In genomic region chr5:142821733-142822487, GRCh38 we compare ENCODE assay signal across 1 cellular context.
A peak's percentile ranks its signal among the peaks of the same experiment; 100 is the strongest.
TF ChIP-seq lines count a peak whose summit lies in the region.

No MANE protein-coding gene starts in this region.

TF ChIP-seq in HepG2, 621 proteins besides CTCF, POLR2A, EP300 and RAD21 (continued from another document):
- TF ChIP-seq FOXP4 (CRISPR knock-in tag; IDR thresholded peaks at IDR 0.05) (peak; percentile 47; the same call in 1 of the 2 replicates), PPARG (CRISPR knock-in tag; conservative IDR thresholded peaks at IDR 0.05) (peak; percentile 72; the same call in 1 of the 2 replicates), SSRP1 (CRISPR knock-in tag; IDR thresholded peaks at IDR 0.05) (0 out of 2 replicates have a peak, but pooled peaks have one; percentile 57), ZNF724P (CRISPR knock-in tag; IDR thresholded peaks at IDR 0.05; ENCODE audit: borderline replicate concordance) (no peak), TGIF2 (CRISPR knock-in tag; IDR thresholded peaks at IDR 0.05) (peak; percentile 32; the same call in 1 of the 2 replicates), ATF5 (CRISPR knock-in tag; IDR thresholded peaks at IDR 0.05; ENCODE audit: low read depth) (no peak), ARID3A (IDR thresholded peaks at IDR 0.05; ENCODE audit: low read depth, low read length) (peak; percentile 81), SAP130 (CRISPR knock-in tag; IDR thresholded peaks at IDR 0.05; ENCODE audit: low read depth) (peak; percentile 43), ZBTB25 (CRISPR knock-in tag; IDR thresholded peaks at IDR 0.05) (no peak), ZNF644 (CRISPR knock-in tag; IDR thresholded peaks at IDR 0.05; ENCODE audit: low read depth) (no peak), ATF3 (CRISPR knock-in tag; IDR thresholded peaks at IDR 0.05) (peak; percentile 60; the same call in 1 of the 2 replicates), TCF7 (IDR thresholded peaks at IDR 0.05; ENCODE audit: low read depth) (peak; percentile 73), ZNF225 (CRISPR knock-in tag; IDR thresholded peaks at IDR 0.05) (no peak), JUNB (CRISPR knock-in tag; IDR thresholded peaks at IDR 0.05; ENCODE audit: borderline replicate concordance) (peak; percentile 12; the same call in 1 of the 2 replicates), ZNF20 (CRISPR knock-in tag; IDR thresholded peaks at IDR 0.05) (no peak), RXRB (CRISPR knock-in tag; IDR thresholded peaks at IDR 0.05; ENCODE audit: borderline replicate concordance) (peak; percentile 30; the same call in 1 of the 2 replicates), MAFK (conservative IDR thresholded peaks at IDR 0.05 in 1 of 2, IDR thresholded peaks at IDR 0.05 in 1 of 2; ENCODE audit: low read length in 2 of 2) (0 out of 4 replicates have a peak, but pooled peaks of 1 of the 2 experiments have one; percentile 2), BCL3 (CRISPR knock-in tag; IDR thresholded peaks at IDR 0.05) (no peak), FOSL2 (CRISPR knock-in tag; IDR thresholded peaks at IDR 0.05) (peak; percentile 91), MAFF (IDR thresholded peaks at IDR 0.05; ENCODE audit: low read depth, low read length) (0 out of 2 replicates have a peak, but pooled peaks have one; percentile 20), ZSCAN29 (CRISPR knock-in tag; conservative IDR thresholded peaks at IDR 0.05) (no peak), RFX5 (IDR thresholded peaks at IDR 0.05; ENCODE audit: low read depth, low read length) (no peak), ZNF710 (CRISPR knock-in tag; IDR thresholded peaks at IDR 0.05; ENCODE audit: borderline replicate concordance) (peak; percentile 58; the same call in 1 of the 2 replicates), ZNF652 (CRISPR knock-in tag; IDR thresholded peaks at IDR 0.05; ENCODE audit: borderline replicate concordance, low read depth) (peak; percentile 91)
